Comparison of ENCODE assay signal across 23 cellular contexts in genomic region chr16:732332-732731, GRCh38.
"Had no signal": no experiment of that assay in that cellular context is flagged by ENCODE, and none has a peak within 500 bp of the region (broad histone marks: within the 10 kb centered on the region; RNA-seq: fewer than 3 reads in every experiment).

No MANE protein-coding gene starts in this region.

- H3K27ac Mint-ChIP-seq: naive thymus-derived CD4-positive, alpha-beta T cell; nephron; neural progenitor cell had no signal

- H3K4me2 ChIP-seq: hepatocyte, neural progenitor cell, smooth muscle cell had no signal

- H3K27ac ChIP-seq: heart left ventricle, hepatocyte, neural progenitor cell, prostate gland, right atrium auricular region, thoracic aorta, tibial nerve, upper lobe of left lung, uterus had no signal

- H3K4me3 Mint-ChIP-seq: naive thymus-derived CD4-positive, alpha-beta T cell; nephron; neural progenitor cell had no signal

- DNase-seq: effector CD4-positive, alpha-beta T cell; heart left ventricle; kidney; mesenchymal stem cell; midbrain; naive thymus-derived CD4-positive, alpha-beta T cell; stimulated activated CD4-positive, alpha-beta T cell treated with anti-CD3 and anti-CD28 coated beads, Interleukin-12 subunit alpha, Interleukin-12 subunit beta, amount 100 ng/mL, for 4 hours; stimulated activated CD4-positive, alpha-beta T cell treated with anti-CD3 and anti-CD28 coated beads, Interleukin-1b, Interleukin-23, amount 100 ng/mL, for 48 hours; stimulated activated CD4-positive, alpha-beta T cell treated with anti-CD3 and anti-CD28 coated beads, Interleukin-4, amount 100 ng/mL, for 1 hour; stimulated activated naive CD8-positive, alpha-beta T cell treated with anti-CD3 and anti-CD28 coated beads, Interleukin-15, Interleukin-2, amounts not matched to agents 100 U/mL and 50 U/mL, for 24 hours; uterus had no signal

- H3K4me3 ChIP-seq: dorsolateral prefrontal cortex, heart left ventricle, hepatocyte, neural progenitor cell, prostate gland, right atrium auricular region, smooth muscle cell, thoracic aorta, tibial nerve, upper lobe of left lung, uterus had no signal

- H3K4me1 Mint-ChIP-seq: nephron, neural progenitor cell had no signal

- ATAC-seq: heart left ventricle; left lobe of liver; naive thymus-derived CD4-positive, alpha-beta T cell; sciatic nerve; stimulated activated naive CD8-positive, alpha-beta T cell treated with anti-CD3 and anti-CD28 coated beads, Interleukin-15, Interleukin-2, amounts not matched to agents 100 U/mL and 50 U/mL, for 24 hours had no signal

- H3K27me3 Mint-ChIP-seq: naive thymus-derived CD4-positive, alpha-beta T cell had no signal

- H3K36me3 ChIP-seq: neural progenitor cell, uterus had no signal

- H3K79me2 ChIP-seq: hepatocyte had no signal

- H3K9me3 ChIP-seq: heart left ventricle, prostate gland, right atrium auricular region, thoracic aorta, tibial nerve, upper lobe of left lung, uterus had no signal

- H3K27me3 ChIP-seq: dorsolateral prefrontal cortex, right atrium auricular region had no signal

- H3K9me3 Mint-ChIP-seq: naive thymus-derived CD4-positive, alpha-beta T cell; nephron; neural progenitor cell had no signal
